ENCODE assay signal across 18 cellular contexts in genomic region chr2:190819835-190820234, GRCh38.
DNase-seq lines count a peak whose midpoint lies in the region; ATAC-seq and TF ChIP-seq lines count a peak whose summit lies in the region.
"Had no signal": no experiment of that assay in that cellular context is flagged by ENCODE, and none has a peak within 500 bp of the region (broad histone marks: within the 10 kb centered on the region; RNA-seq: fewer than 3 reads in every experiment).

No MANE protein-coding gene starts in this region.

- ATAC-seq in right cardiac atrium (peak; percentile 55 to 63), GM18867 (IDR thresholded peaks at IDR 0.05; ENCODE audit: unreplicated experiment) (no peak)
- ATAC-seq: activated CD8-positive, alpha-beta memory T cell treated with anti-CD3 and anti-CD28 coated beads, Interleukin-2, amount 10 ng/mL, durations not matched to agents 7 days and 5 days; stimulated activated memory B cell treated with anti-CD40 and anti-IgM and Interleukin-4, amounts not matched to agents 10 μg/mL and 1 μg/mL and 100 μg/mL, for 72 hours had no signal

- DNase-seq in AG04450 (ENCODE audit: low read depth, low spot score) = peak; percentile 43
- DNase-seq in HFF-Myc (ENCODE audit: extremely low read depth, low read depth) = peak; percentile 43
- DNase-seq in cardiac fibroblast (ENCODE audit: low read depth in 2 of 2) = peak; percentile 72 to 90
- DNase-seq in right cardiac atrium = no peak
- DNase-seq in SIG-M5 (lab: John Stamatoyannopoulos, UW) = no peak
- no peak for DNase-seq in NK-92 (lab: John Stamatoyannopoulos, UW; ENCODE audit: unreplicated experiment)
- no peak for DNase-seq in NCI-H1092 treated with DMSO at 0.1 percent for 48 hours (lab: John Stamatoyannopoulos, UW)
- DNase-seq: activated CD8-positive, alpha-beta memory T cell treated with anti-CD3 and anti-CD28 coated beads, Interleukin-2, amount 10 ng/mL, durations not matched to agents 7 days and 5 days; dermis blood vessel endothelial cell; GDM1; hypothalamus; NCI-H2171 treated with DMSO at 0.1 percent for 48 hours; Peyer's patch; posterior cingulate gyrus; stimulated activated CD4-positive, alpha-beta T cell treated with anti-CD3 and anti-CD28 coated beads, Interleukin-2, amount 100 ng/mL, for 48 hours had no signal

- CTCF ChIA-PET in AG04450 (lab: Charles Lee) = interaction anchor here (0.6 to 1.5 kb wide), 2 partner anchors 31 to 78 kb away, joined by 5 to 9 read pairs; no protein-coding TSS in a partner anchor

- 28% methylated on average over 2 of the region's 2 CpGs for WGBS in right cardiac atrium

- H3K9me3 ChIP-seq in AG04450 (ENCODE audit: control insufficient read depth, insufficient read depth, low read length) (no peaks in the 10 kb centered on the region), right cardiac atrium (ENCODE audit: control insufficient read depth, low read length) (no peaks in the 10 kb centered on the region)
- H3K9me3 ChIP-seq: Peyer's patch had no signal

- TF ChIP-seq CTCF in AG04450 (IDR thresholded peaks at IDR 0.05; ENCODE audit: low read depth, low read length) (no peak), HFF-Myc (IDR thresholded peaks at IDR 0.05; ENCODE audit: low read depth, low read length, missing control alignments) (no peak), cardiac fibroblast (IDR thresholded peaks at IDR 0.05; ENCODE audit: low read depth, low read length) (no peak)

- H3K4me3 ChIP-seq in AG04450 (ENCODE audit: low read depth, low read length) (no peak overlapping the region), HFF-Myc (replicated peaks; ENCODE audit: low read depth, low read length) (no peak overlapping the region), cardiac fibroblast (replicated peaks in 1 of 2; ENCODE audit: low read depth in 2 of 2, low read length in 2 of 2) (no peak overlapping the region), right cardiac atrium (ENCODE audit: low read length) (no peak overlapping the region)
- H3K4me3 ChIP-seq: BLaER1 treated with 17β-estradiol and CSF1 and Interleukin-3, amounts not matched to agents 10 nM and 100 nM; Peyer's patch had no signal

- no peaks in the 10 kb centered on the region for H3K27me3 ChIP-seq in AG04450 (ENCODE audit: control insufficient read depth, insufficient read depth, low read length)
- no peaks in the 10 kb centered on the region for H3K27me3 ChIP-seq in right cardiac atrium (ENCODE audit: control insufficient read depth, insufficient read depth)
- H3K27me3 ChIP-seq: BLaER1 treated with 17β-estradiol and CSF1 and Interleukin-3, amounts not matched to agents 10 nM and 100 nM; Peyer's patch had no signal

- no peaks in the 10 kb centered on the region for H3K4me1 ChIP-seq in right cardiac atrium (ENCODE audit: control insufficient read depth, insufficient read depth, low read length)
- H3K4me1 ChIP-seq: BLaER1 treated with 17β-estradiol and CSF1 and Interleukin-3, amounts not matched to agents 10 nM and 100 nM had no signal

- POLR2A ChIA-PET in AG04450 (lab: Yijun Ruan, JAX) = interaction anchor here (0.7 to 1.5 kb wide), 4 partner anchors 16 to 60 kb away, joined by 3 to 7 read pairs (median 4); partner anchors contain the start of gene GLS

- no peak overlapping the region for H3K27ac ChIP-seq in AG04450 (ENCODE audit: low read depth, low read length)
- no peak overlapping the region for H3K27ac ChIP-seq in right cardiac atrium (ENCODE audit: low read length)
- H3K27ac ChIP-seq: BLaER1 treated with 17β-estradiol and CSF1 and Interleukin-3, amounts not matched to agents 10 nM and 100 nM; Peyer's patch had no signal

- intact Hi-C loops in right cardiac atrium (cut with DNase I) = no loop called here

Comparison
In these comparisons a context has a peak if more than half of its experiments do, and no peak if none do; other contexts are left out.
1. DNase-seq: peak in AG04450 (single experiment), HFF-Myc (single experiment) and cardiac fibroblast (2 of 2); none in right cardiac atrium (0 of 3), SIG-M5 (single experiment), NK-92 (single experiment) and NCI-H1092 treated with DMSO at 0.1 percent for 48 hours (single experiment).